ENCODE assay signal across 25 cellular contexts in the genomic region with DNA sequence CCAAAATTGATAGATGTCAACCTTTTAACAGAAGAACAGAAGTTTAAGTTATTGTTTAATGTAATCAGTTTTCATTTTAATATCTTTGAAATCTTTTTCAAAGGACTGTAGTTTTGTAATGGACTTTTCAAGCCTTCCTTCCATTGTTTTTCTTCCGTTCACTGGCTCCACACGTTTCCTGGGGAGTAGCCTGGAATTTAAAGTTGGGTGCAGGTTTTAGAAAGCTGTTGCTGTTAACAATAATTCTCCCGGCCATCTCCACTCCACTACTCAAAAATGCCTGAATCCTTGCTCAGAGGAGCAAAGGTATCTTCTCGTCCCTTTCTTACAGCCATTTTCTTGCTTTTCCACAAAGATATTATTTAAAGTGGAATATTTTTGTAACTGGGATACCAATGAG.
"Had no signal": no experiment of that assay in that cellular context is flagged by ENCODE, and none has a peak within 500 bp of the region (broad histone marks: within the 10 kb centered on the region; RNA-seq: fewer than 3 reads in every experiment).

No MANE protein-coding gene starts in this region.

- H3K27me3 Mint-ChIP-seq: progenitor cell of endocrine pancreas had no signal

- H3K36me3 Mint-ChIP-seq: immature natural killer cell; memory B cell; natural killer cell treated with Interleukin-12 subunit alpha and Interleukin-12 subunit beta and Interleukin-15 and Interleukin-18, amount 100 ng/mL, for 72 hours; neural progenitor cell had no signal

- H3K4me3 ChIP-seq: colonic mucosa, gastrocnemius medialis, neural progenitor cell, smooth muscle cell, stomach, thyroid gland had no signal

- ATAC-seq: effector memory CD8-positive, alpha-beta T cell; esophagus mucosa; gastrocnemius medialis; natural killer cell treated with Interleukin-12 subunit alpha and Interleukin-12 subunit beta and Interleukin-15 and Interleukin-18, amount 100 ng/mL, for 72 hours; sciatic nerve; stimulated activated effector memory CD8-positive, alpha-beta T cell treated with anti-CD3 and anti-CD28 coated beads, Interleukin-12 subunit alpha, Interleukin-12 subunit beta, amount 100 ng/mL, for 72 hours had no signal

- H2AFZ ChIP-seq: neural progenitor cell, parathyroid adenoma had no signal

- H3K79me2 ChIP-seq: parathyroid adenoma had no signal

- H3K36me3 ChIP-seq: colonic mucosa, gastrocnemius medialis, neural progenitor cell, stomach, thyroid gland had no signal

- H3K4me1 ChIP-seq: colonic mucosa, neural progenitor cell, parathyroid adenoma had no signal

- H3K4me3 Mint-ChIP-seq: dendritic cell treated with granulocyte-macrophage colony-stimulating factor and Interleukin-4, amounts not matched to agents 40 ng/mL and 50 ng/mL, for 4 days; effector memory CD8-positive, alpha-beta T cell; immature natural killer cell; memory B cell; natural killer cell treated with Interleukin-12 subunit alpha and Interleukin-12 subunit beta and Interleukin-15 and Interleukin-18, amount 100 ng/mL, for 72 hours; neural progenitor cell; stimulated activated effector memory CD8-positive, alpha-beta T cell treated with anti-CD3 and anti-CD28 coated beads, Interleukin-12 subunit alpha, Interleukin-12 subunit beta, amount 100 ng/mL, for 72 hours had no signal

- H3K9me3 ChIP-seq: colonic mucosa, gastrocnemius medialis, stomach, thyroid gland had no signal

- H3K4me2 ChIP-seq: neural progenitor cell, smooth muscle cell had no signal

- H3K9ac ChIP-seq: neural progenitor cell, parathyroid adenoma had no signal

- DNase-seq: central memory CD4-positive, alpha-beta T cell; colonic mucosa; effector memory CD8-positive, alpha-beta T cell; foreskin fibroblast; gastrocnemius medialis; hippocampal formation; immature natural killer cell; islet precursor cell; stimulated activated CD4-positive, alpha-beta T cell treated with anti-CD3 and anti-CD28 coated beads, Interleukin-2, amount 100 ng/mL, for 24 hours; stimulated activated CD4-positive, alpha-beta T cell treated with anti-CD3 and anti-CD28 coated beads, Interleukin-4, amount 100 ng/mL, for 24 hours; stimulated activated naive CD4-positive, alpha-beta T cell treated with Interleukin-2 at 50 U/mL for 16 hours; stomach; thyroid gland; trophoblast cell had no signal

- H3K9me3 Mint-ChIP-seq: dendritic cell treated with granulocyte-macrophage colony-stimulating factor and Interleukin-4, amounts not matched to agents 40 ng/mL and 50 ng/mL, for 4 days; effector memory CD8-positive, alpha-beta T cell; memory B cell; natural killer cell treated with Interleukin-12 subunit alpha and Interleukin-12 subunit beta and Interleukin-15 and Interleukin-18, amount 100 ng/mL, for 72 hours; neural progenitor cell; stimulated activated effector memory CD8-positive, alpha-beta T cell treated with anti-CD3 and anti-CD28 coated beads, Interleukin-12 subunit alpha, Interleukin-12 subunit beta, amount 100 ng/mL, for 72 hours had no signal

- H3K27me3 ChIP-seq: colonic mucosa, gastrocnemius medialis, neural progenitor cell, stomach, thyroid gland had no signal

- H3K27ac ChIP-seq: colonic mucosa, epithelial cell of prostate, neural progenitor cell, parathyroid adenoma, stomach had no signal

- H3K27ac Mint-ChIP-seq: dendritic cell treated with granulocyte-macrophage colony-stimulating factor and Interleukin-4, amounts not matched to agents 40 ng/mL and 50 ng/mL, for 4 days; effector memory CD8-positive, alpha-beta T cell; immature natural killer cell; memory B cell; natural killer cell treated with Interleukin-12 subunit alpha and Interleukin-12 subunit beta and Interleukin-15 and Interleukin-18, amount 100 ng/mL, for 72 hours; neural progenitor cell; progenitor cell of endocrine pancreas; stimulated activated effector memory CD8-positive, alpha-beta T cell treated with anti-CD3 and anti-CD28 coated beads, Interleukin-12 subunit alpha, Interleukin-12 subunit beta, amount 100 ng/mL, for 72 hours had no signal
